In the genomic region with DNA sequence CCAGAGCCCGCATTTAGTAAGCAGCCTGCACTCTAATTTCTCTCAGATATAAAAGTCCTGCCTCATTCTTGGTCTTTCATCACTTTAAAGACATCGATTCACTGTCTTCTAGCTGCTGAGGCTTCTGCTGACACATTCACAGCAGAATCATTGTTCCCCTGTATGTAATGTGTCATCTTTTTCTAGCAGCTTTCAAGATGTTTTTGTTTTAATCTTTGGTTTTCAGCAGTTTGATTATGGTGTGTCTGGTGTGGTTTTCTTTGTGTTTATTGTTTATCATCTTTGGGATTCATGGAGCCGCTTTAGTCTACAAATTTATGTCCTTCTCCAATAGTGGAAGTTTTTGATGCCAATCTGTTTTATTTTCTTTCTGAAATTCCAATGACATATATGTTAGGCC, we compare ENCODE assay signal across 18 cellular contexts.
"Had no signal": no experiment of that assay in that cellular context is flagged by ENCODE, and none has a peak within 500 bp of the region (broad histone marks: within the 10 kb centered on the region; RNA-seq: fewer than 3 reads in every experiment).

No MANE protein-coding gene starts in this region.

- DNase-seq: colonic mucosa; dermis blood vessel endothelial cell; esophagus squamous epithelium; head of caudate nucleus; left colon; left ventricle myocardium superior; mammary epithelial cell; naive thymus-derived CD4-positive, alpha-beta T cell; posterior cingulate gyrus; spleen; stimulated activated CD4-positive, alpha-beta T cell treated with anti-CD3 and anti-CD28 coated beads, Interleukin-15, amount 100 ng/mL, for 24 hours; stimulated activated CD4-positive, alpha-beta T cell treated with anti-CD3 and anti-CD28 coated beads, Interleukin-1b, Interleukin-23, amount 100 ng/mL, for 48 hours; stimulated activated CD4-positive, alpha-beta T cell treated with anti-CD3 and anti-CD28 coated beads, Interleukin-4, amount 100 ng/mL, for 4 hours; stimulated activated naive CD4-positive, alpha-beta T cell; trophoblast cell had no signal

- H3K4me3 ChIP-seq: colonic mucosa, esophagus squamous epithelium, hepatocyte, spleen had no signal

- H3K36me3 Mint-ChIP-seq: naive thymus-derived CD4-positive, alpha-beta T cell had no signal

- H3K27me3 ChIP-seq: colonic mucosa, esophagus squamous epithelium, hepatocyte had no signal

- H3K9me3 Mint-ChIP-seq: neural crest cell had no signal

- ATAC-seq: left colon; left ventricle myocardium superior; naive thymus-derived CD4-positive, alpha-beta T cell; sciatic nerve had no signal

- H3K4me2 ChIP-seq: hepatocyte had no signal

- H3K27ac Mint-ChIP-seq: naive thymus-derived CD4-positive, alpha-beta T cell had no signal

- H3K4me3 Mint-ChIP-seq: naive thymus-derived CD4-positive, alpha-beta T cell; neural crest cell had no signal

- H3K36me3 ChIP-seq: colonic mucosa, esophagus squamous epithelium, spleen had no signal

- H3K4me1 ChIP-seq: colonic mucosa, spleen had no signal

- H3K79me2 ChIP-seq: hepatocyte had no signal

- H3K27ac ChIP-seq: colonic mucosa, esophagus squamous epithelium, hepatocyte, spleen had no signal

- H2AFZ ChIP-seq: hepatocyte had no signal

- H3K9me3 ChIP-seq: colonic mucosa, esophagus squamous epithelium, spleen had no signal
